ENCODE assay signal across 15 cellular contexts in genomic region chr9:124858330-124859046, GRCh38. TPM values are rescaled to one million over a fixed set of nuclear protein-coding genes. Genes with fewer than 3 reads are reported as not detected.
DNase-seq lines count a peak whose midpoint lies in the region; ATAC-seq, FAIRE-seq and TF ChIP-seq lines count a peak whose summit lies in the region.
"Had no signal": no experiment of that assay in that cellular context is flagged by ENCODE, and none has a peak within 500 bp of the region (broad histone marks: within the 10 kb centered on the region; RNA-seq: fewer than 3 reads in every experiment).

No MANE protein-coding gene starts in this region.

- no peaks in the 10 kb centered on the region for H3K27me3 ChIP-seq in BLaER1 treated with 17β-estradiol and CSF1 and Interleukin-3, amounts not matched to agents 10 nM and 100 nM
- H3K27me3 ChIP-seq in SJCRH30 (no peaks in the 10 kb centered on the region), keratinocyte (ENCODE audit: control insufficient read depth, extremely low read depth, insufficient read depth, low read length) (no peaks in the 10 kb centered on the region)
- H3K27me3 ChIP-seq: body of pancreas, gastroesophageal sphincter, tibial nerve had no signal

- intact Hi-C loops in cardiac septum (cut with DNase I): no loop called here

- H3K4me1 ChIP-seq in BLaER1 treated with 17β-estradiol and CSF1 and Interleukin-3, amounts not matched to agents 10 nM and 100 nM: peaks cover 32 to 43% (median 38%) of the 10 kb centered on the region in 10 experiments
- peaks cover 26% of the 10 kb centered on the region for H3K4me1 ChIP-seq in SJCRH30
- H3K4me1 ChIP-seq in keratinocyte (ENCODE audit: control insufficient read depth, extremely low read depth, insufficient read depth, low read length): peaks cover 28% of the 10 kb centered on the region

- no peak overlapping the region for H2AFZ ChIP-seq in keratinocyte (ENCODE audit: control insufficient read depth, low read length)

- DNase-seq in GM12891 (ENCODE audit: insufficient read length, low spot score): no peak
- DNase-seq in SJCRH30: peak; percentile 90 to 93
- DNase-seq in keratinocyte (ENCODE audit: low read depth, low spot score): no peak
- no peak for DNase-seq in activated CD4-positive, CD25-positive, alpha-beta regulatory T cell (lab: John Stamatoyannopoulos, UW)
- no peak for DNase-seq in cerebellum (ENCODE audit: low spot score)
- DNase-seq in cardiac septum (ENCODE audit: low spot score): no peak
- DNase-seq: CD8-positive, alpha-beta T cell; NCI-H1048; NCI-H510A; stimulated activated CD4-positive, alpha-beta T cell treated with anti-CD3 and anti-CD28 coated beads, Interleukin-12 subunit alpha, Interleukin-12 subunit beta, amount 100 ng/mL, for 4 hours had no signal

- no peak for TF ChIP-seq POLR2A in GM12891 (IDR thresholded peaks at IDR 0.05; ENCODE audit: low read depth, low read length)

- H3K27ac ChIP-seq in BLaER1 treated with 17β-estradiol and CSF1 and Interleukin-3, amounts not matched to agents 10 nM and 100 nM: 0 out of 22 replicates have a peak overlapping the region, but pooled peaks of 1 of the 11 experiments have one; percentile 4
- H3K27ac ChIP-seq in SJCRH30 (no peak overlapping the region; the same call in 1 of the 2 replicates), keratinocyte (ENCODE audit: control insufficient read depth, insufficient read depth, low read length) (no peak overlapping the region)
- H3K27ac ChIP-seq: body of pancreas, gastroesophageal sphincter, tibial nerve had no signal

- peak overlapping the region in 8 of 10 experiments; percentile 17 to 100 (median 93); a peak in 11 of 20 replicates for H3K4me3 ChIP-seq in BLaER1 treated with 17β-estradiol and CSF1 and Interleukin-3, amounts not matched to agents 10 nM and 100 nM
- no peak overlapping the region for H3K4me3 ChIP-seq in SJCRH30
- H3K4me3 ChIP-seq in keratinocyte (ENCODE audit: control insufficient read depth in 2 of 3, extremely low read depth in 1 of 3, insufficient read depth in 2 of 3, low read depth in 1 of 3, low read length in 3 of 3): no peak overlapping the region
- H3K4me3 ChIP-seq: body of pancreas, gastroesophageal sphincter, tibial nerve had no signal

- H3K4me2 ChIP-seq in BLaER1 treated with 17β-estradiol and CSF1 and Interleukin-3, amounts not matched to agents 10 nM and 100 nM: peak overlapping the region; percentile 8 to 99 (median 97); a peak in 19 of 22 replicates
- H3K4me2 ChIP-seq in keratinocyte (ENCODE audit: control insufficient read depth, extremely low read depth, insufficient read depth, low read depth, low read length): peak overlapping the region; percentile 8

- peaks cover 44 to 56% (median 53%) of the 10 kb centered on the region in 11 experiments for H3K36me3 ChIP-seq in BLaER1 treated with 17β-estradiol and CSF1 and Interleukin-3, amounts not matched to agents 10 nM and 100 nM
- H3K36me3 ChIP-seq in SJCRH30: peaks cover 54% of the 10 kb centered on the region
- peaks cover 34 to 49% of the 10 kb centered on the region in 2 experiments for H3K36me3 ChIP-seq in keratinocyte (ENCODE audit: control insufficient read depth in 2 of 2, extremely low read depth in 1 of 2, insufficient read depth in 2 of 2, low read length in 2 of 2)

- H3K9ac ChIP-seq in BLaER1 treated with 17β-estradiol and CSF1 and Interleukin-3, amounts not matched to agents 10 nM and 100 nM: peak overlapping the region; percentile 94 to 100 (median 99); a peak in 20 of 22 replicates
- H3K9ac ChIP-seq in keratinocyte (ENCODE audit: control insufficient read depth, extremely low read depth, insufficient read depth, low read length): peak overlapping the region; percentile 2

- no peaks in the 10 kb centered on the region for H3K9me1 ChIP-seq in keratinocyte (ENCODE audit: control insufficient read depth, extremely low read depth, insufficient read depth, low read length)

- dilution Hi-C loops in keratinocyte (cut with MboI; ENCODE audit: extremely low pct_ligation_motif_present, low sequenced_read_pairs): no loop called here

- peaks cover 38% of the 10 kb centered on the region for H3K79me2 ChIP-seq in keratinocyte (ENCODE audit: control insufficient read depth, insufficient read depth, low read length)

- no peaks in the 10 kb centered on the region for H3K9me3 ChIP-seq in BLaER1 treated with 17β-estradiol and CSF1 and Interleukin-3, amounts not matched to agents 10 nM and 100 nM (replicated peaks in 1 of 11)
- H3K9me3 ChIP-seq in SJCRH30 (replicated peaks) (no peaks in the 10 kb centered on the region), keratinocyte (ENCODE audit: control insufficient read depth, low read depth, low read length) (no peaks in the 10 kb centered on the region)
- H3K9me3 ChIP-seq: body of pancreas, gastroesophageal sphincter, tibial nerve had no signal

- ATAC-seq in GM21526 (IDR thresholded peaks at IDR 0.05; ENCODE audit: low FRiP score, unreplicated experiment): no peak
- ATAC-seq: body of pancreas; CD8-positive, alpha-beta T cell; gastroesophageal sphincter had no signal

- no peak for TF ChIP-seq CTCF in keratinocyte (optimal IDR thresholded peaks at IDR 0.05 in 1 of 3, IDR thresholded peaks at IDR 0.05 in 1 of 3, conservative IDR thresholded peaks at IDR 0.05 in 1 of 3; ENCODE audit: extremely low read depth in 1 of 3, insufficient read depth in 2 of 3, low read length in 3 of 3)

- peaks cover 57 to 81% (median 75%) of the 10 kb centered on the region in 11 experiments for H4K20me1 ChIP-seq in BLaER1 treated with 17β-estradiol and CSF1 and Interleukin-3, amounts not matched to agents 10 nM and 100 nM
- peaks cover 51% of the 10 kb centered on the region for H4K20me1 ChIP-seq in keratinocyte (ENCODE audit: control insufficient read depth, extremely low read depth, insufficient read depth, low read length)

- FAIRE-seq in GM12891 (lab: Jason Lieb, UNC): no peak
- FAIRE-seq in keratinocyte (lab: Jason Lieb, UNC): no peak

TF ChIP-seq in GM12891, 5 proteins besides CTCF, POLR2A, EP300 and RAD21:
- TF ChIP-seq POLR2AphosphoS5 (IDR thresholded peaks at IDR 0.05; ENCODE audit: low read depth, low read length) (0 out of 2 replicates have a peak, but pooled peaks have one; percentile 41), SPI1 (IDR thresholded peaks at IDR 0.05; ENCODE audit: low read depth, low read length) (no peak)
TF ChIP-seq in GM12891: peak in this region for 1.

RNA-seq across cellular contexts. Expression of gene RPL35, which starts 3.3 kb away (rescaled TPM):
- 5,793 TPM for polyA plus RNA-seq in GM12891 (2012; ENCODE audit: low read depth, missing spikeins)
- total RNA-seq in SJCRH30 (2014; rRNA removed; shearing (Covaris generic)): 3,495 and 5,082 TPM in 2 replicates
- polyA plus RNA-seq in keratinocyte: 2,334 to 5,073 TPM (median 3,325 TPM) in 3 replicates
- polyA plus RNA-seq in keratinocyte (2011; ENCODE audit: low read depth): 2,668 TPM
- 894 and 1,713 TPM in 2 replicates for polyA plus RNA-seq in keratinocyte (2011; cell fraction: cytosol; rRNA removed)
- 508 and 737 TPM in 2 replicates for polyA plus RNA-seq in keratinocyte (2011; cell fraction: nucleus; rRNA removed)
- polyA plus RNA-seq in keratinocyte (2012; ENCODE audit: low replicate concordance): 3,012 and 3,893 TPM in 2 replicates
- polyA minus RNA-seq in keratinocyte: 341 to 1,372 TPM (median 505 TPM) in 3 replicates
- 894 TPM for polyA minus RNA-seq in keratinocyte (2011; cell fraction: cytosol; rRNA and poly(A)+ RNA removed)
- polyA minus RNA-seq in keratinocyte (2011; cell fraction: nucleus; rRNA and poly(A)+ RNA removed): 127 TPM in 2 replicates
- total RNA-seq in cerebellum (401 TPM), cardiac septum (610 TPM)

RNA-seq across cellular contexts. Expression of gene ARPC5L, which starts 3.4 kb away (rescaled TPM):
- polyA plus RNA-seq in GM12891 (2012; ENCODE audit: low read depth, missing spikeins): 82.0 TPM
- total RNA-seq in SJCRH30 (2014; rRNA removed; shearing (Covaris generic)): 54.0 and 58.5 TPM in 2 replicates
- polyA plus RNA-seq in keratinocyte: 79.5 to 107 TPM (median 102 TPM) in 3 replicates
- polyA plus RNA-seq in keratinocyte (2011; ENCODE audit: low read depth): 193 TPM
- 97.3 and 103 TPM in 2 replicates for polyA plus RNA-seq in keratinocyte (2011; cell fraction: cytosol; rRNA removed)
- polyA plus RNA-seq in keratinocyte (2011; cell fraction: nucleus; rRNA removed): 58.9 and 80.7 TPM in 2 replicates
- polyA plus RNA-seq in keratinocyte (2012; ENCODE audit: low replicate concordance): 88.5 and 126 TPM in 2 replicates
- 13.2 to 34.9 TPM (median 23.4 TPM) in 3 replicates for polyA minus RNA-seq in keratinocyte
- polyA minus RNA-seq in keratinocyte (2011; cell fraction: cytosol; rRNA and poly(A)+ RNA removed): 41.1 TPM
- polyA minus RNA-seq in keratinocyte (2011; cell fraction: nucleus; rRNA and poly(A)+ RNA removed): 11.7 and 14.9 TPM in 2 replicates
- total RNA-seq in cerebellum: 13.8 TPM
- 53.8 TPM for total RNA-seq in cardiac septum

RNA-seq across cellular contexts. Expression of gene WDR38, which starts 5.2 kb away (rescaled TPM):
- polyA plus RNA-seq in GM12891 (2012; ENCODE audit: low read depth, missing spikeins): not detected
- total RNA-seq in SJCRH30 (2014; rRNA removed; shearing (Covaris generic)): not detected in 2 replicates
- polyA plus RNA-seq in keratinocyte: not detected in 3 replicates
- polyA plus RNA-seq in keratinocyte (2011; ENCODE audit: low read depth): not detected
- polyA plus RNA-seq in keratinocyte (2011; cell fraction: cytosol; rRNA removed): not detected in 2 replicates
- polyA plus RNA-seq in keratinocyte (2011; cell fraction: nucleus; rRNA removed): not detected in 2 replicates
- not detected in 2 replicates for polyA plus RNA-seq in keratinocyte (2012; ENCODE audit: low replicate concordance)
- polyA minus RNA-seq in keratinocyte: not detected in 3 replicates
- not detected for polyA minus RNA-seq in keratinocyte (2011; cell fraction: cytosol; rRNA and poly(A)+ RNA removed)
- not detected in 2 replicates for polyA minus RNA-seq in keratinocyte (2011; cell fraction: nucleus; rRNA and poly(A)+ RNA removed)
- total RNA-seq in cerebellum (0.27 TPM), cardiac septum (not detected)
- total RNA-seq: CD8-positive, alpha-beta T cell; gastroesophageal sphincter had no signal

Comparison
In these comparisons a context has a peak if more than half of its experiments do, and no peak if none do; other contexts are left out.
1. H3K4me3 ChIP-seq: peak in BLaER1 treated with 17β-estradiol and CSF1 and Interleukin-3, amounts not matched to agents 10 nM and 100 nM (8 of 10); none in SJCRH30 (single experiment) and keratinocyte (0 of 3).
2. DNase-seq: peak in SJCRH30 (2 of 2); none in GM12891 (single experiment), keratinocyte (single experiment), activated CD4-positive, CD25-positive, alpha-beta regulatory T cell (0 of 4), cerebellum (single experiment) and cardiac septum (single experiment).